19 cellular contexts compared by ENCODE assay signal in the genomic region with DNA sequence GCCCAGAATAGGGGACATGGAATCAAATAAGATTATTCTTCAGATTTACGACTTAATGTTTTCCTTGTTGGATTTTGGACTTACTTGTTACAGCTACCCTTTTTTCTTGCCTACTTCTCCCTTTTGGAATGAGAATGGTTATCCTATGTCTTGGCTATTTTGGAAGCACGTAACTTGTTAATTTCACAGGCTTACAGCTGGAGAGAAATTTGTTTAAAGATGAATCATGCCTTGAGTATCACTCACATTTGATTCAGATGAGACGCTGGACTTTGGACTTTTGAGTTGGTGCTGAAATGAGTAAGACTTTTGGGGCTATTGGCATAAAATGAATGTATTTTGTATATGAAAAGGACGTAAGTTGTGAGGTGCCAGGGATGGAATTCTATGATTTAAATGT.
"Had no signal": no experiment of that assay in that cellular context is flagged by ENCODE, and none has a peak within 500 bp of the region (broad histone marks: within the 10 kb centered on the region; RNA-seq: fewer than 3 reads in every experiment).

No MANE protein-coding gene starts in this region.

- H3K4me3 ChIP-seq: skin epidermis, tibial artery, uterus had no signal

- H3K4me1 ChIP-seq: tibial artery, uterus had no signal

- H3K4me1 Mint-ChIP-seq: activated CD4-positive, alpha-beta T cell treated with anti-CD3 and anti-CD28 coated beads, Interleukin-2, amount 10 ng/mL, durations not matched to agents 7 days and 5 days; activated naive CD8-positive, alpha-beta T cell treated with anti-CD3 and anti-CD28 coated beads for 36 hours; brain; central memory CD8-positive, alpha-beta T cell; immature natural killer cell had no signal

- H3K27me3 ChIP-seq: tibial artery, uterus had no signal

- H3K9me3 Mint-ChIP-seq: activated CD4-positive, alpha-beta T cell treated with anti-CD3 and anti-CD28 coated beads, Interleukin-2, amount 10 ng/mL, durations not matched to agents 7 days and 5 days; activated naive CD8-positive, alpha-beta T cell treated with anti-CD3 and anti-CD28 coated beads for 36 hours; central memory CD8-positive, alpha-beta T cell; nephron had no signal

- H3K4me3 Mint-ChIP-seq: activated CD4-positive, alpha-beta T cell treated with anti-CD3 and anti-CD28 coated beads, Interleukin-2, amount 10 ng/mL, durations not matched to agents 7 days and 5 days; activated naive CD8-positive, alpha-beta T cell treated with anti-CD3 and anti-CD28 coated beads for 36 hours; brain; central memory CD8-positive, alpha-beta T cell; immature natural killer cell; nephron had no signal

- H3K27ac Mint-ChIP-seq: activated CD4-positive, alpha-beta T cell treated with anti-CD3 and anti-CD28 coated beads, Interleukin-2, amount 10 ng/mL, durations not matched to agents 7 days and 5 days; activated naive CD8-positive, alpha-beta T cell treated with anti-CD3 and anti-CD28 coated beads for 36 hours; brain; immature natural killer cell; nephron; progenitor cell of endocrine pancreas had no signal

- H3K27me3 Mint-ChIP-seq: activated CD4-positive, alpha-beta T cell treated with anti-CD3 and anti-CD28 coated beads, Interleukin-2, amount 10 ng/mL, durations not matched to agents 7 days and 5 days; activated naive CD8-positive, alpha-beta T cell treated with anti-CD3 and anti-CD28 coated beads for 36 hours; brain; central memory CD8-positive, alpha-beta T cell; progenitor cell of endocrine pancreas had no signal

- DNase-seq: activated CD4-positive, alpha-beta T cell treated with anti-CD3 and anti-CD28 coated beads, Interleukin-2, amount 10 ng/mL, durations not matched to agents 7 days and 5 days; activated CD8-positive, alpha-beta memory T cell treated with anti-CD3 and anti-CD28 coated beads for 24 hours; activated naive CD8-positive, alpha-beta T cell treated with anti-CD3 and anti-CD28 coated beads for 36 hours; cortex of kidney; effector memory CD4-positive, alpha-beta T cell; foreskin fibroblast; immature natural killer cell; mesendoderm; occipital lobe; stimulated activated CD4-positive, alpha-beta T cell treated with anti-CD3 and anti-CD28 coated beads, Interleukin-4, amount 100 ng/mL, for 24 hours; stimulated activated naive CD4-positive, alpha-beta T cell; tibial artery; uterus had no signal

- ATAC-seq: right cardiac atrium had no signal

- H3K36me3 ChIP-seq: tibial artery, uterus had no signal

- H3K9me3 ChIP-seq: tibial artery, uterus had no signal

- H3K36me3 Mint-ChIP-seq: activated naive CD8-positive, alpha-beta T cell treated with anti-CD3 and anti-CD28 coated beads for 36 hours; brain; immature natural killer cell had no signal
